32 cellular contexts compared by ENCODE assay signal in the genomic region with DNA sequence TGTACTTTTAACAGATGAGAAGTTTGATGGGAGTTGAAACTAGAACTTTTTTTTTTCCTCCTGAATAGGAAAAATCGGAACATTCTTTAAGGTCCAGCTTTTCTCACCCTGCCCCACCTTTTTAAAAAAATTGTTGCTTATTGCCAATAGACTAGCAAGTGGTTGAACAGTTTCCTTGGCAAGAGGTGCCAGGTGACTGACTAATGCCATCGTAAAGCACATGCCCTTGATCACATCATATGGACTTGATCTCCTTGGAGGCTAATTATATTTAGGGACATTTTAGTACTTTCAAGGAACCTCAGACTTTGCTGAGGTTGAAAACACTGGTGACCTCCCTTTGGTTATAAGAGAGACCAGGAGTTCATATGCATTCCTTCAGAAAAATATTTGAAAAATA.
"Had no signal": no experiment of that assay in that cellular context is flagged by ENCODE, and none has a peak within 500 bp of the region (broad histone marks: within the 10 kb centered on the region; RNA-seq: fewer than 3 reads in every experiment).

No MANE protein-coding gene starts in this region.

- H3K4me1 Mint-ChIP-seq: nephron progenitor cell had no signal

- H3K36me3 ChIP-seq: ovary, right lobe of liver, sigmoid colon, spleen, suprapubic skin, tibial artery, transverse colon, upper lobe of right lung, uterus had no signal

- H3K9me3 ChIP-seq: ovary, psoas muscle, right lobe of liver, sigmoid colon, suprapubic skin, testis, tibial artery, transverse colon, upper lobe of right lung, uterus had no signal

- H3K36me3 Mint-ChIP-seq: natural killer cell treated with Interleukin-12 subunit alpha and Interleukin-12 subunit beta and Interleukin-15 and Interleukin-18, amount 100 ng/mL, for 72 hours had no signal

- H2AFZ ChIP-seq: parathyroid adenoma had no signal

- H3K27ac Mint-ChIP-seq: natural killer cell treated with Interleukin-12 subunit alpha and Interleukin-12 subunit beta and Interleukin-15 and Interleukin-18, amount 100 ng/mL, for 72 hours; nephron progenitor cell; progenitor cell of endocrine pancreas; stimulated activated naive CD8-positive, alpha-beta T cell treated with anti-CD3 and anti-CD28 coated beads, Interleukin-15, amount 100 ng/mL, for 72 hours; type B pancreatic cell had no signal

- H3K27ac ChIP-seq: ovary, parathyroid adenoma, psoas muscle, right lobe of liver, spleen, suprapubic skin, testis, tibial artery, upper lobe of right lung, uterus had no signal

- H3K27me3 Mint-ChIP-seq: naive thymus-derived CD4-positive, alpha-beta T cell; natural killer cell treated with Interleukin-12 subunit alpha and Interleukin-12 subunit beta and Interleukin-15 and Interleukin-18, amount 100 ng/mL, for 72 hours; progenitor cell of endocrine pancreas; stimulated activated memory B cell treated with anti-CD40 and anti-IgM and Interleukin-4, amounts not matched to agents 10 μg/mL and 1 μg/mL and 100 μg/mL, for 72 hours; stimulated activated naive CD8-positive, alpha-beta T cell treated with anti-CD3 and anti-CD28 coated beads, Interleukin-15, amount 100 ng/mL, for 72 hours; type B pancreatic cell had no signal

- H3K27me3 ChIP-seq: ovary, right lobe of liver, sigmoid colon, spleen, suprapubic skin, testis, tibial artery, transverse colon, upper lobe of right lung, uterus had no signal

- H3K9me3 Mint-ChIP-seq: natural killer cell treated with Interleukin-12 subunit alpha and Interleukin-12 subunit beta and Interleukin-15 and Interleukin-18, amount 100 ng/mL, for 72 hours had no signal

- H3K4me3 ChIP-seq: ovary, psoas muscle, right lobe of liver, sigmoid colon, smooth muscle cell, spleen, suprapubic skin, testis, tibial artery, transverse colon, upper lobe of right lung, uterus had no signal

- H3K4me3 Mint-ChIP-seq: natural killer cell treated with Interleukin-12 subunit alpha and Interleukin-12 subunit beta and Interleukin-15 and Interleukin-18, amount 100 ng/mL, for 72 hours; nephron progenitor cell; neural crest cell; stimulated activated memory B cell treated with anti-CD40 and anti-IgM and Interleukin-4, amounts not matched to agents 10 μg/mL and 1 μg/mL and 100 μg/mL, for 72 hours; stimulated activated naive CD8-positive, alpha-beta T cell treated with anti-CD3 and anti-CD28 coated beads, Interleukin-15, amount 100 ng/mL, for 72 hours; type B pancreatic cell had no signal

- ATAC-seq: naive thymus-derived CD4-positive, alpha-beta T cell; natural killer cell treated with Interleukin-12 subunit alpha and Interleukin-12 subunit beta and Interleukin-15 and Interleukin-18, amount 100 ng/mL, for 72 hours; right cardiac atrium; right lobe of liver; stimulated activated memory B cell treated with anti-CD40 and anti-IgM and Interleukin-4, amounts not matched to agents 10 μg/mL and 1 μg/mL and 100 μg/mL, for 72 hours; stimulated activated naive CD8-positive, alpha-beta T cell treated with anti-CD3 and anti-CD28 coated beads, Interleukin-15, amount 100 ng/mL, for 72 hours; stimulated activated naive CD8-positive, alpha-beta T cell treated with anti-CD3 and anti-CD28 coated beads, Interleukin-15, Interleukin-2, amounts not matched to agents 100 U/mL and 50 U/mL, for 24 hours; upper lobe of right lung had no signal

- H3K9ac ChIP-seq: parathyroid adenoma had no signal

- H3K4me1 ChIP-seq: parathyroid adenoma, right lobe of liver, testis had no signal

- DNase-seq: naive thymus-derived CD4-positive, alpha-beta T cell; nephron progenitor cell; occipital lobe; ovary; posterior cingulate gyrus; psoas muscle; right cardiac atrium; right lobe of liver; sigmoid colon; spleen; stimulated activated CD4-positive, alpha-beta T cell treated with anti-CD3 and anti-CD28 coated beads, Interleukin-12 subunit alpha, Interleukin-12 subunit beta, amount 100 ng/mL, for 4 hours; stimulated activated CD4-positive, alpha-beta T cell treated with anti-CD3 and anti-CD28 coated beads, Interleukin-1b, Interleukin-23, amount 100 ng/mL, for 48 hours; stimulated activated CD4-positive, alpha-beta T cell treated with anti-CD3 and anti-CD28 coated beads, Interleukin-4, amount 100 ng/mL, for 1 hour; stimulated activated CD4-positive, alpha-beta T cell treated with anti-CD3 and anti-CD28 coated beads, Interleukin-4, amount 100 ng/mL, for 4 hours; stimulated activated CD8-positive, alpha-beta memory T cell treated with anti-CD3 and anti-CD28 coated beads, Interleukin-4, amount 100 ng/mL, for 48 hours; stimulated activated naive CD4-positive, alpha-beta T cell; stimulated activated naive CD8-positive, alpha-beta T cell treated with anti-CD3 and anti-CD28 coated beads, Interleukin-15, amount 100 ng/mL, for 72 hours; stimulated activated naive CD8-positive, alpha-beta T cell treated with anti-CD3 and anti-CD28 coated beads, Interleukin-15, Interleukin-2, amounts not matched to agents 100 U/mL and 50 U/mL, for 24 hours; substantia nigra; testis; tibial artery; transverse colon; upper lobe of right lung; uterus had no signal

- H3K4me2 ChIP-seq: smooth muscle cell had no signal
